23 cellular contexts compared by ENCODE assay signal in the genomic region with DNA sequence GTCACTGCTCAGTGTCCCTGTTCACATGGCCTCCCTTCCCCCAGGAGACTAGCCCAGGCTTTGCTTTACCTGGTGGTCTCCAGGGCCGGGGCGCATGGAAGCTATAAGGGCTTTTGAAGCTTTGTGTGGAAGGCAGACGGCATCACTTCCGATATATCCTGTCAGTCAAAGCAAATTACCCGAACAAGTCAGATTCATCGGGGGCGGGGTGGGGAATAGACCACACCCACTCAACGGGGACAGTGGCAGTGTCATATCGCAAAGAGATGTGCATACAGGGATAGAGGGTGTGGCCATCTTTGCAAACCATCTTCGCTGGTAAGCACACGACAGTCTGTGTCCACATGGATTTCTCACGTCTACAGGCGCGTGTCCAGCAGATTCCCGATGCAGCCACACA.
"Had no signal": no experiment of that assay in that cellular context is flagged by ENCODE, and none has a peak within 500 bp of the region (broad histone marks: within the 10 kb centered on the region; RNA-seq: fewer than 3 reads in every experiment).

No MANE protein-coding gene starts in this region.

- H3K4me1 ChIP-seq: left ventricle myocardium inferior, stomach, testis, thyroid gland, transverse colon, upper lobe of left lung, vagina had no signal

- H3K9me3 ChIP-seq: left ventricle myocardium inferior, ovary, stomach, testis, thyroid gland, transverse colon, upper lobe of left lung, vagina had no signal

- ATAC-seq: natural killer cell; right cardiac atrium; sciatic nerve; stimulated activated naive B cell treated with anti-CD40 and anti-IgM and Interleukin-4, amounts not matched to agents 10 μg/mL and 1 μg/mL and 100 μg/mL, for 72 hours; stimulated activated naive CD8-positive, alpha-beta T cell treated with anti-CD3 and anti-CD28 coated beads, Interleukin-15, Interleukin-2, amounts not matched to agents 100 U/mL and 50 U/mL, for 24 hours had no signal

- DNase-seq: islet precursor cell; left ventricle myocardium inferior; mesendoderm; naive B cell; natural killer cell; nephron progenitor cell; ovary; right cardiac atrium; stimulated activated CD4-positive, alpha-beta T cell treated with anti-CD3 and anti-CD28 coated beads, Interleukin-12 subunit alpha, Interleukin-12 subunit beta, amount 100 ng/mL, for 4 hours; stimulated activated CD4-positive, alpha-beta T cell treated with anti-CD3 and anti-CD28 coated beads, Interleukin-15, amount 100 ng/mL, for 24 hours; stimulated activated CD4-positive, alpha-beta T cell treated with anti-CD3 and anti-CD28 coated beads, Interleukin-2, amount 100 ng/mL, for 24 hours; stimulated activated CD4-positive, alpha-beta T cell treated with anti-CD3 and anti-CD28 coated beads, Interleukin-4, amount 100 ng/mL, for 1 hour; stimulated activated naive B cell treated with anti-CD40 and anti-IgM and Interleukin-4, amounts not matched to agents 10 μg/mL and 1 μg/mL and 100 μg/mL, for 72 hours; stimulated activated naive CD8-positive, alpha-beta T cell treated with anti-CD3 and anti-CD28 coated beads, Interleukin-15, Interleukin-2, amounts not matched to agents 100 U/mL and 50 U/mL, for 24 hours; stomach; testis; thyroid gland; transverse colon; upper lobe of left lung had no signal

- H3K27ac ChIP-seq: left ventricle myocardium inferior, ovary, skin epidermis, stomach, testis, thyroid gland, transverse colon, upper lobe of left lung, vagina had no signal

- H3K4me3 ChIP-seq: left ventricle myocardium inferior, lung, ovary, skin epidermis, stomach, testis, thyroid gland, transverse colon, upper lobe of left lung, vagina had no signal

- H3K36me3 ChIP-seq: left ventricle myocardium inferior, ovary, stomach, thyroid gland, transverse colon, upper lobe of left lung, vagina had no signal

- H3K27me3 ChIP-seq: ovary, testis, thyroid gland, upper lobe of left lung, vagina had no signal
